13 cellular contexts compared by ENCODE assay signal in genomic region chr12:102956738-102957338, GRCh38. TPM values are rescaled to one million over a fixed set of nuclear protein-coding genes. Genes with fewer than 3 reads are reported as not detected.
DNase-seq lines count a peak whose midpoint lies in the region; ATAC-seq, FAIRE-seq and TF ChIP-seq lines count a peak whose summit lies in the region.
"Had no signal": no experiment of that assay in that cellular context is flagged by ENCODE, and none has a peak within 500 bp of the region (broad histone marks: within the 10 kb centered on the region; RNA-seq: fewer than 3 reads in every experiment).

No MANE protein-coding gene starts in this region.

- H3K4me1 ChIP-seq in A549 = no peaks in the 10 kb centered on the region
- H3K4me1 ChIP-seq in iPS-20b (ENCODE audit: insufficient read depth, low read length) = peaks cover 9% of the 10 kb centered on the region; the same call in 1 of the 2 replicates

- H3K27me3 ChIP-seq in WERI-Rb-1 (ENCODE audit: insufficient read depth, low read depth, severe bottlenecking) (peaks cover 15% of the 10 kb centered on the region), iPS-20b (ENCODE audit: insufficient read depth, low read length) (peaks cover 100% of the 10 kb centered on the region)

- no peaks in the 10 kb centered on the region for H3K9me3 ChIP-seq in A549
- H3K9me3 ChIP-seq in WERI-Rb-1 (ENCODE audit: severe bottlenecking) = no peaks in the 10 kb centered on the region
- no peaks in the 10 kb centered on the region for H3K9me3 ChIP-seq in iPS-20b (ENCODE audit: insufficient read depth, low read depth, low read length)

- H3K4me3 ChIP-seq in A549 = peak overlapping the region; percentile 53
- H3K4me3 ChIP-seq in WERI-Rb-1 (ENCODE audit: low read depth, low read length) = peak overlapping the region; percentile 48
- peak overlapping the region; percentile 63 for H3K4me3 ChIP-seq in iPS-20b (ENCODE audit: low read length)

- TF ChIP-seq CTCF in A549 (IDR thresholded peaks at IDR 0.05) (no peak), WERI-Rb-1 (IDR thresholded peaks at IDR 0.05; ENCODE audit: low read depth, low read length) (no peak)

- no peaks in the 10 kb centered on the region for H3K36me3 ChIP-seq in WERI-Rb-1
- no peaks in the 10 kb centered on the region for H3K36me3 ChIP-seq in iPS-20b (ENCODE audit: insufficient read depth, low read depth, low read length)

- TF ChIP-seq RAD21 in A549 (conservative IDR thresholded peaks at IDR 0.05 in 1 of 2, IDR thresholded peaks at IDR 0.05 in 1 of 2) = no peak

- no peak for TF ChIP-seq POLR2A in A549 (IDR thresholded peaks at IDR 0.05; ENCODE audit: low read length)

- H3K27ac ChIP-seq in A549 (no peak overlapping the region), WERI-Rb-1 (no peak overlapping the region), iPS-20b (ENCODE audit: low read length) (no peak overlapping the region)
- H3K27ac ChIP-seq: epithelial cell of prostate had no signal

- 21% methylated on average over 20 of the region's 20 CpGs for WGBS in A549 (ENCODE audit: missing lambda C conversion rate)

- ATAC-seq in A549 = peak in 1 of 2 experiments; percentile 6; a peak in 1 of 6 replicates
- ATAC-seq in HG02870 (IDR thresholded peaks at IDR 0.05; ENCODE audit: unreplicated experiment) = no peak
- no peak for ATAC-seq in GM21619 (IDR thresholded peaks at IDR 0.05; ENCODE audit: unreplicated experiment)
- ATAC-seq: natural killer cell had no signal

- TF ChIP-seq EP300 in A549 (IDR thresholded peaks at IDR 0.05) = no peak

- peak overlapping the region; percentile 100 for H3K4me2 ChIP-seq in A549

- DNase-seq in A549 (ENCODE audit: low read depth in 1 of 2, low spot score in 1 of 2) (no peak), COLO668 (lab: John Stamatoyannopoulos, UW; ENCODE audit: unreplicated experiment) (peak; percentile 56), WERI-Rb-1 (no peak), SW 1271 (lab: John Stamatoyannopoulos, UW) (no peak), NCI-H1694 treated with DMSO at 0.1 percent for 48 hours (lab: John Stamatoyannopoulos, UW) (no peak)
- DNase-seq: GOT3, immature natural killer cell, natural killer cell, OCI-M1 had no signal

- no peak overlapping the region for H3K9ac ChIP-seq in iPS-20b (ENCODE audit: low read depth, low read length)

- CTCF ChIA-PET in A549 (lab: Yijun Ruan, JAX) = interaction anchor here (1.4 kb wide), 1 partner anchor 592 kb away, joined by 5 read pairs; no protein-coding TSS in a partner anchor

- no peak for FAIRE-seq in A549 (lab: Jason Lieb, UNC)

- POLR2A ChIA-PET in A549 (lab: Yijun Ruan, JAX) = no interaction called here

TF ChIP-seq in A549, 52 proteins besides CTCF, POLR2A, EP300 and RAD21:
- TF ChIP-seq CHD2 (IDR thresholded peaks at IDR 0.05; ENCODE audit: low read length, partially characterized antibody) (no peak), SREBF2 (IDR thresholded peaks at IDR 0.05) (no peak), E2F6 (IDR thresholded peaks at IDR 0.05; ENCODE audit: borderline replicate concordance, low read depth) (no peak), EHF (CRISPR knock-in tag; IDR thresholded peaks at IDR 0.05) (no peak), ESRRA (IDR thresholded peaks at IDR 0.05; ENCODE audit: borderline replicate concordance, low read length) (no peak), HES2 (IDR thresholded peaks at IDR 0.05) (no peak), NPAS2 (CRISPR knock-in tag; IDR thresholded peaks at IDR 0.05; ENCODE audit: borderline replicate concordance) (no peak), HOXA7 (CRISPR knock-in tag; IDR thresholded peaks at IDR 0.05) (no peak), MAX (IDR thresholded peaks at IDR 0.05) (no peak), RCOR1 (IDR thresholded peaks at IDR 0.05; ENCODE audit: low read depth, low read length) (no peak), GATA3 (IDR thresholded peaks at IDR 0.05; ENCODE audit: borderline replicate concordance) (no peak), ATOH8 (CRISPR knock-in tag; IDR thresholded peaks at IDR 0.05; ENCODE audit: low read depth) (no peak), RFX5 (IDR thresholded peaks at IDR 0.05) (no peak), BCL3 (IDR thresholded peaks at IDR 0.05) (no peak), EHMT2 (IDR thresholded peaks at IDR 0.05; ENCODE audit: low read depth) (no peak), BHLHE40 (IDR thresholded peaks at IDR 0.05; ENCODE audit: low read depth, low read length) (no peak), RNF2 (IDR thresholded peaks at IDR 0.05; ENCODE audit: borderline replicate concordance, low read depth) (no peak)
TF ChIP-seq in A549: peak in this region for 0.

RNA-seq across cellular contexts. Expression of gene ASCL1, which starts 0.6 kb away (rescaled TPM):
- 0.05 TPM in 1 of 2 replicates, not detected in the other for polyA plus RNA-seq in A549 (2011; rRNA removed)
- polyA plus RNA-seq in A549 (2012; cell fraction: cytosol; rRNA removed) = 0.09 and 0.13 TPM in 2 replicates
- 0.17 and 0.18 TPM in 2 replicates for polyA plus RNA-seq in A549 (2012; cell fraction: nucleus; rRNA removed)
- polyA plus RNA-seq in A549 (2017; fragmentation: RNase III; extraction: RNeasy Plus Mini Kit Qiagen cat#74134 plus additional on column Dnase treatment) = not detected in 3 replicates
- polyA minus RNA-seq in A549 (2011; rRNA and poly(A)+ RNA removed) = not detected in 2 replicates
- polyA plus RNA-seq: immature natural killer cell had no signal

RNA-seq across cellular contexts. Expression of gene PAH, which starts 39.8 kb away (rescaled TPM):
- polyA plus RNA-seq in A549 (2011; rRNA removed) (not detected in 2 replicates), A549 (2017; fragmentation: RNase III; extraction: RNeasy Plus Mini Kit Qiagen cat#74134 plus additional on column Dnase treatment) (not detected in 3 replicates)
- not detected in 2 replicates for polyA plus RNA-seq in A549 (2012; cell fraction: cytosol; rRNA removed)
- not detected in 2 replicates for polyA plus RNA-seq in A549 (2012; cell fraction: nucleus; rRNA removed)
- polyA minus RNA-seq in A549 (2011; rRNA and poly(A)+ RNA removed) = not detected in 2 replicates
- polyA plus RNA-seq: immature natural killer cell had no signal
